In the genomic region with DNA sequence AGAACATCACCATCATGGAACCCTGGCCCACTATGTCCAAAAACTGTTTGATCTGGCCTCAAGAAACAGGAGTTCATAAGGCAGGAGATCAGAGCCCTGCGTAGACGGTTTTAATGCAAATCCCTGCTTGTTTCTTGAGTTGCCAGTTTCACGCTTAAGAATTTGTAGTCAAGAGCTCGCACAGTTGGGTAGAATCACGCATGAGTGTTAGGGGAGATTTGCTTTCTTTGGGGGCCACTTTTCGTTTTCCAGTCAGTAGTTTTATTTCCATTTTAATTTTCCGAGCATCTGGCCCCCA, we compare ENCODE assay signal across 14 cellular contexts. TPM values are rescaled to one million over a fixed set of nuclear protein-coding genes. Genes with fewer than 3 reads are reported as not detected.
DNase-seq lines count a peak whose midpoint lies in the region; ATAC-seq and TF ChIP-seq lines count a peak whose summit lies in the region.
"Had no signal": no experiment of that assay in that cellular context is flagged by ENCODE, and none has a peak within 500 bp of the region (broad histone marks: within the 10 kb centered on the region; RNA-seq: fewer than 3 reads in every experiment).

No MANE protein-coding gene starts in this region.

- H3K9me2 ChIP-seq in OCI-LY7 (ENCODE audit: insufficient read depth, low read length) = no peaks in the 10 kb centered on the region

- H3K9me3 ChIP-seq in OCI-LY7 (ENCODE audit: low read length) (no peaks in the 10 kb centered on the region), uterus (no peaks in the 10 kb centered on the region)
- H3K9me3 ChIP-seq: SJCRH30 had no signal

- no peaks in the 10 kb centered on the region for H3K36me3 Mint-ChIP-seq in activated T-cell treated with anti-CD3 and anti-CD28 coated beads, Interleukin-2, amount 50 U/mL, for 72 hours (ENCODE audit: insufficient read depth in 2 of 2)
- no peaks in the 10 kb centered on the region for H3K36me3 Mint-ChIP-seq in brain

- peak overlapping the region; percentile 21 for H3K27ac Mint-ChIP-seq in activated T-cell treated with anti-CD3 and anti-CD28 coated beads, Interleukin-2, amount 50 U/mL, for 72 hours
- H3K27ac Mint-ChIP-seq in brain = peak overlapping the region in 3 of 5 experiments; percentile 30 to 44 (median 42)

- H3K4me3 ChIP-seq in OCI-LY7 (ENCODE audit: low read depth, low read length, poor library complexity, severe bottlenecking) (no peak overlapping the region), uterus (no peak overlapping the region)
- H3K4me3 ChIP-seq: GM23248, SJCRH30 had no signal

- H2AFZ ChIP-seq in OCI-LY7 (ENCODE audit: low read length) = no peak overlapping the region
- H2AFZ ChIP-seq: GM23248 had no signal

- no peak overlapping the region for H3K27ac ChIP-seq in OCI-LY7 (ENCODE audit: low read depth, low read length, poor library complexity, severe bottlenecking)
- H3K27ac ChIP-seq in uterus = peak overlapping the region; percentile 78
- H3K27ac ChIP-seq: GM23248, SJCRH30 had no signal

- no peaks in the 10 kb centered on the region for H3K27me3 Mint-ChIP-seq in activated T-cell treated with anti-CD3 and anti-CD28 coated beads, Interleukin-2, amount 50 U/mL, for 72 hours (ENCODE audit: low read depth)
- H3K27me3 Mint-ChIP-seq in brain = peaks cover 31% of the 10 kb centered on the region

- no peaks in the 10 kb centered on the region for H3K79me2 ChIP-seq in OCI-LY7 (ENCODE audit: insufficient read depth, low read depth, low read length)

- no peak overlapping the region for H3K4me2 ChIP-seq in OCI-LY7 (ENCODE audit: low read length)

- H3K9me3 Mint-ChIP-seq in activated T-cell treated with anti-CD3 and anti-CD28 coated beads, Interleukin-2, amount 50 U/mL, for 72 hours = no peaks in the 10 kb centered on the region
- H3K9me3 Mint-ChIP-seq in brain = peaks cover 0 to 11% (median 0%) of the 10 kb centered on the region in 5 experiments

- no TSS peak for BruUV-seq in OCI-LY7 (replicated peaks; lab: Mats Ljungman, UMichigan)

- H3K36me3 ChIP-seq in OCI-LY7 (ENCODE audit: insufficient read depth, low read length) = no peaks in the 10 kb centered on the region
- no peaks in the 10 kb centered on the region for H3K36me3 ChIP-seq in uterus
- H3K36me3 ChIP-seq: SJCRH30 had no signal

- no peaks in the 10 kb centered on the region for H3K27me3 ChIP-seq in uterus

- H3K4me3 Mint-ChIP-seq in activated T-cell treated with anti-CD3 and anti-CD28 coated beads, Interleukin-2, amount 50 U/mL, for 72 hours = no peak overlapping the region
- peak overlapping the region in 2 of 5 experiments; percentile 4 to 7 for H3K4me3 Mint-ChIP-seq in brain

- POLR2A ChIA-PET in OCI-LY7 (lab: Charles Lee) = interaction anchor here (0.6 to 1.0 kb wide), 3 partner anchors 8 to 344 kb away, joined by 3 to 4 read pairs (median 3); no protein-coding TSS in a partner anchor

- H3K4me1 Mint-ChIP-seq in activated T-cell treated with anti-CD3 and anti-CD28 coated beads, Interleukin-2, amount 50 U/mL, for 72 hours (ENCODE audit: low read depth) = peaks cover 5% of the 10 kb centered on the region
- peaks cover 43% of the 10 kb centered on the region for H3K4me1 Mint-ChIP-seq in brain

- CTCF ChIA-PET in OCI-LY7 (lab: Charles Lee; ENCODE audit: unreplicated experiment) = no interaction called here

- no peaks in the 10 kb centered on the region for H4K20me1 ChIP-seq in OCI-LY7 (ENCODE audit: insufficient read depth, low read length)

- TF ChIP-seq POLR2A in uterus (IDR thresholded peaks at IDR 0.05) = no peak

- TF ChIP-seq CTCF in OCI-LY7 (conservative IDR thresholded peaks at IDR 0.05; ENCODE audit: low read length) (peak; percentile 40; the same call in 1 of the 2 replicates), brain (conservative IDR thresholded peaks at IDR 0.05) (peak; percentile 6 to 33), uterus (IDR thresholded peaks at IDR 0.05) (no peak)

- DNase-seq in activated T-cell treated with anti-CD3 and anti-CD28 coated beads, Interleukin-2, amount 50 U/mL, for 72 hours = no peak
- no peak for DNase-seq in activated T-cell treated with anti-CD3 and anti-CD28 coated beads, Interleukin-2, amount 50 U/mL, for 48 hours
- DNase-seq in OCI-LY7 (ENCODE audit: low spot score) = no peak
- no peak for DNase-seq in uterus
- DNase-seq in NOMO-1 treated with dmso at 0.1 percent for 144 hours (lab: John Stamatoyannopoulos, UW; ENCODE audit: unreplicated experiment) = no peak
- no peak for DNase-seq in UCSD-AML1 (lab: John Stamatoyannopoulos, UW; ENCODE audit: unreplicated experiment)
- DNase-seq in putamen (ENCODE audit: low spot score) = no peak

- ATAC-seq in activated T-cell treated with anti-CD3 and anti-CD28 coated beads, Interleukin-2, amount 50 U/mL, for 72 hours (replicated peaks in 1 of 2) = no peak

- H3K4me1 ChIP-seq in OCI-LY7 (ENCODE audit: insufficient read depth, low read length, poor library complexity, severe bottlenecking) (no peaks in the 10 kb centered on the region), uterus (no peaks in the 10 kb centered on the region)
- H3K4me1 ChIP-seq: SJCRH30 had no signal

- intact Hi-C loops in OCI-LY7 (cut with micrococcal nuclease; ENCODE audit: unreplicated experiment) (loop anchor here (1.0 kb wide), 2 partner anchors 113 to 194 kb away; no protein-coding TSS in a partner anchor), uterus (cut with DNase I; ENCODE audit: low total_unique reads) (loop anchor here (10.0 kb wide), 1 partner anchor 399 kb away; no protein-coding TSS in a partner anchor)

RNA-seq across cellular contexts. Expression of gene C5orf58, which starts 6.7 kb away (rescaled TPM):
- total RNA-seq in activated T-cell treated with anti-CD3 and anti-CD28 coated beads, Interleukin-2, amount 50 U/mL, for 72 hours = not detected
- total RNA-seq in OCI-LY7 (2014; rRNA removed; shearing (Covaris generic)) = not detected in 2 replicates
- total RNA-seq in OCI-LY7 (2022) (not detected in 2 replicates), uterus (not detected)
- not detected for polyA plus RNA-seq in brain (ENCODE audit: insufficient read depth, low read depth, low replicate concordance)
- total RNA-seq: Calu3, GM23248, HepG2, NCI-H460, RPMI7951, SJCRH30 had no signal
- polyA plus RNA-seq: GM23248, HepG2 had no signal

Comparison
In these comparisons a context has a peak if more than half of its experiments do, and no peak if none do; other contexts are left out.
1. CTCF ChIP-seq: peak in OCI-LY7 (single experiment) and brain (2 of 2); none in uterus (0 of 4).